24 cellular contexts compared by ENCODE assay signal in genomic region chr9:23382418-23382817, GRCh38.
A peak's percentile ranks its signal among the peaks of the same experiment; 100 is the strongest.
DNase-seq lines count a peak whose midpoint lies in the region; ATAC-seq and TF ChIP-seq lines count a peak whose summit lies in the region.
"Had no signal": no experiment of that assay in that cellular context is flagged by ENCODE, and none has a peak within 500 bp of the region (broad histone marks: within the 10 kb centered on the region; RNA-seq: fewer than 3 reads in every experiment).

No MANE protein-coding gene starts in this region.

- DNase-seq in H9, result peak; percentile 29
- DNase-seq in WTC11 (ENCODE audit: low spot score), result no peak
- peak; percentile 7 for DNase-seq in iPS DF 4.7 (ENCODE audit: extremely low read depth, low spot score)
- no peak for DNase-seq in T-cell
- no peak for DNase-seq in effector CD8-positive, alpha-beta T cell (lab: John Stamatoyannopoulos, UW)
- DNase-seq: 8988T; ACHN; BE2C; C1 segment of cervical spinal cord; CD4-positive, alpha-beta memory T cell; CD4-positive, CD25-positive, alpha-beta regulatory T cell; CD8-positive, alpha-beta memory T cell; COR-L47; DMS 273 treated with DMSO at 0.1 percent for 48 hours; DMS153; DMS53; DMS79; DND-41; EL; GDM1 had no signal

- H3K36me3 Mint-ChIP-seq in H9 (ENCODE audit: insufficient read depth in 1 of 3, low read depth in 3 of 3) (peaks cover 0 to 15% (median 3%) of the 10 kb centered on the region in 3 experiments; a peak in 5 of 7 replicates), WTC11 (peaks cover 15% of the 10 kb centered on the region), T-cell (no peaks in the 10 kb centered on the region)
- H3K36me3 Mint-ChIP-seq: CD14-positive monocyte; CD4-positive, alpha-beta memory T cell; CD4-positive, CD25-positive, alpha-beta regulatory T cell; CD8-positive, alpha-beta memory T cell had no signal

- no peak overlapping the region for H2BK120ac ChIP-seq in H9 (ENCODE audit: low read depth, low read length, poor library complexity, severe bottlenecking)

- no CpG with 5 or more reads among the region's 2 CpGs for WGBS in H9 (ENCODE audit: extremely low coverage, insufficient read length, low lambda C conversion rate)

- no peak overlapping the region for H4K8ac ChIP-seq in H9 (replicated peaks; ENCODE audit: insufficient read length, low read depth, low read length)

- H2AK5ac ChIP-seq in H9 (ENCODE audit: insufficient read length, low read length), result no peak overlapping the region

- H3K23me2 ChIP-seq in H9 (ENCODE audit: insufficient read length, low read depth, low read length, poor library complexity, severe bottlenecking), result no peaks in the 10 kb centered on the region

- no peaks in the 10 kb centered on the region for H3K27me3 ChIP-seq in H9 (ENCODE audit: insufficient read depth, low read length)
- H3K27me3 ChIP-seq: BE2C, BLaER1 had no signal

- H3K9me3 Mint-ChIP-seq in H9 (peaks cover 4 to 8% of the 10 kb centered on the region in 2 experiments; a peak in 3 of 5 replicates), WTC11 (peaks cover 32% of the 10 kb centered on the region), T-cell (peaks cover 10 to 21% (median 20%) of the 10 kb centered on the region in 3 donors)

- no peaks in the 10 kb centered on the region for H4K20me1 ChIP-seq in H9 (ENCODE audit: control insufficient read depth, insufficient read depth, insufficient read length)
- H4K20me1 ChIP-seq: BLaER1 had no signal

- H4K91ac ChIP-seq in H9 (ENCODE audit: insufficient read length, low read depth, low read length), result no peak overlapping the region

- no peak overlapping the region for H4K5ac ChIP-seq in H9 (ENCODE audit: insufficient read length, low read depth, low read length)

- CTCF ChIA-PET in WTC11 (lab: Charles Lee), result no interaction called here
- CTCF ChIA-PET in T-cell (lab: Charles Lee), result no interaction called here

- no peak overlapping the region for H3K27ac ChIP-seq in H9 (ENCODE audit: insufficient read length, low read depth, low read length)
- H3K27ac ChIP-seq: BLaER1 had no signal

- H3K9ac ChIP-seq in H9 (ENCODE audit: extremely low read depth, insufficient read length, low read length), result no peak overlapping the region
- H3K9ac ChIP-seq: BLaER1 had no signal

- H3K79me2 ChIP-seq in H9 (ENCODE audit: insufficient read depth, low read length), result no peaks in the 10 kb centered on the region

- H2BK12ac ChIP-seq in H9 (ENCODE audit: insufficient read length, low read depth, low read length), result no peak overlapping the region

- H3K18ac ChIP-seq in H9 (ENCODE audit: insufficient read length, low read depth, low read length), result no peak overlapping the region

- no peak overlapping the region; the same call in 1 of the 2 replicates for H2BK15ac ChIP-seq in H9 (ENCODE audit: low read depth, low read length)

- ATAC-seq in WTC11, result peak; percentile 78
- ATAC-seq in GM21723 (IDR thresholded peaks at IDR 0.05; ENCODE audit: unreplicated experiment), result no peak
- ATAC-seq in T-cell (replicated peaks in 1 of 4), result no peak
- ATAC-seq: GM12878 had no signal

- H3K23ac ChIP-seq in H9 (ENCODE audit: insufficient read length, low read depth, low read length), result no peak overlapping the region

- H3K27ac Mint-ChIP-seq in H9 (no peak overlapping the region; a peak in 1 of 7 replicates), WTC11 (no peak overlapping the region), T-cell (no peak overlapping the region)
- H3K27ac Mint-ChIP-seq: CD14-positive monocyte; CD4-positive, alpha-beta memory T cell; CD4-positive, CD25-positive, alpha-beta regulatory T cell; CD8-positive, alpha-beta memory T cell had no signal

- no peak overlapping the region for H3K14ac ChIP-seq in H9 (ENCODE audit: insufficient read depth, low read length)

- H3K27me3 Mint-ChIP-seq in H9 (ENCODE audit: low read depth), result no peaks in the 10 kb centered on the region
- H3K27me3 Mint-ChIP-seq in WTC11 (ENCODE audit: low read depth), result no peaks in the 10 kb centered on the region; the same call in 1 of the 2 replicates
- no peaks in the 10 kb centered on the region for H3K27me3 Mint-ChIP-seq in T-cell
- H3K27me3 Mint-ChIP-seq: CD4-positive, alpha-beta memory T cell; CD4-positive, CD25-positive, alpha-beta regulatory T cell; CD8-positive, alpha-beta memory T cell had no signal

- no peak overlapping the region for H3K4ac ChIP-seq in H9 (ENCODE audit: low read depth, low read length)

- TF ChIP-seq CTCF in H9 (conservative IDR thresholded peaks at IDR 0.05), result no peak
- no peak for TF ChIP-seq CTCF in WTC11 (IDR thresholded peaks at IDR 0.05)

- H3K4me3 Mint-ChIP-seq in H9, result no peak overlapping the region
- H3K4me3 Mint-ChIP-seq in WTC11, result no peak overlapping the region
- no peak overlapping the region for H3K4me3 Mint-ChIP-seq in T-cell
- H3K4me3 Mint-ChIP-seq: CD14-positive monocyte; CD4-positive, alpha-beta memory T cell; CD4-positive, CD25-positive, alpha-beta regulatory T cell; CD8-positive, alpha-beta memory T cell had no signal

- H2BK5ac ChIP-seq in H9 (ENCODE audit: insufficient read length, low read length), result no peak overlapping the region

- H2AFZ ChIP-seq in H9 (ENCODE audit: low read length), result no peak overlapping the region

- H3K9me3 ChIP-seq in H9 (ENCODE audit: control insufficient read depth, low read depth, low read length), result no peaks in the 10 kb centered on the region
- H3K9me3 ChIP-seq: BE2C, BLaER1 had no signal

- H3K4me1 ChIP-seq in H9 (ENCODE audit: insufficient read depth, low read length), result peaks cover 2% of the 10 kb centered on the region; the same call in 1 of the 2 replicates
- H3K4me1 ChIP-seq: BE2C, BLaER1 had no signal

- POLR2A ChIA-PET in WTC11 (lab: Charles Lee), result no interaction called here
- POLR2A ChIA-PET in T-cell (lab: Charles Lee), result no interaction called here

- H3K4me2 ChIP-seq in H9 (ENCODE audit: insufficient read depth, insufficient read length, low read length), result no peak overlapping the region
- H3K4me2 ChIP-seq: BLaER1 had no signal

- peaks cover 11 to 13% of the 10 kb centered on the region in 2 experiments for H3K4me1 Mint-ChIP-seq in H9
- peaks cover 14% of the 10 kb centered on the region for H3K4me1 Mint-ChIP-seq in WTC11
- H3K4me1 Mint-ChIP-seq in T-cell, result no peaks in the 10 kb centered on the region
- H3K4me1 Mint-ChIP-seq: CD14-positive monocyte; CD4-positive, alpha-beta memory T cell; CD4-positive, CD25-positive, alpha-beta regulatory T cell; CD8-positive, alpha-beta memory T cell had no signal

- H3K79me1 ChIP-seq in H9 (ENCODE audit: insufficient read depth, low read depth, low read length, poor library complexity, severe bottlenecking), result no peaks in the 10 kb centered on the region

- no peak overlapping the region for H3K56ac ChIP-seq in H9 (ENCODE audit: insufficient read length, low read depth, low read length)

- H2BK20ac ChIP-seq in H9 (ENCODE audit: low read depth, low read length, poor library complexity, severe bottlenecking), result no peak overlapping the region

- H3T11ph ChIP-seq in H9 (ENCODE audit: low read length), result no peak overlapping the region

TF ChIP-seq in WTC11, 78 proteins besides CTCF, POLR2A, EP300 and RAD21:
- TF ChIP-seq FOXK1 (CRISPR knock-in tag; IDR thresholded peaks at IDR 0.05) (no peak), TEAD4 (CRISPR knock-in tag; IDR thresholded peaks at IDR 0.05) (no peak), CREM (CRISPR knock-in tag; IDR thresholded peaks at IDR 0.05) (no peak), MLX (CRISPR knock-in tag; IDR thresholded peaks at IDR 0.05) (no peak), AR (CRISPR knock-in tag; IDR thresholded peaks at IDR 0.05) (no peak), SP1 (CRISPR knock-in tag; conservative IDR thresholded peaks at IDR 0.05) (no peak), PRRX2 (CRISPR knock-in tag; IDR thresholded peaks at IDR 0.05) (no peak), ZNF232 (CRISPR knock-in tag; IDR thresholded peaks at IDR 0.05) (no peak), ATF3 (CRISPR knock-in tag; conservative IDR thresholded peaks at IDR 0.05) (no peak), GRHL2 (CRISPR knock-in tag; IDR thresholded peaks at IDR 0.05; ENCODE audit: insufficient replicate concordance, severe bottlenecking) (no peak)

Comparison
In these comparisons a context has a peak if more than half of its experiments do, and no peak if none do; other contexts are left out.
1. DNase-seq: peak in H9 (single experiment) and iPS DF 4.7 (single experiment); none in WTC11 (single experiment), T-cell (0 of 34) and effector CD8-positive, alpha-beta T cell (single experiment).